ENCODE assay signal across 11 cellular contexts in genomic region chr2:217393585-217394032, GRCh38.
A peak's percentile ranks its signal among the peaks of the same experiment; 100 is the strongest.
DNase-seq lines count a peak whose midpoint lies in the region; ATAC-seq and TF ChIP-seq lines count a peak whose summit lies in the region.
"Had no signal": no experiment of that assay in that cellular context is flagged by ENCODE, and none has a peak within 500 bp of the region (broad histone marks: within the 10 kb centered on the region; RNA-seq: fewer than 3 reads in every experiment).

No MANE protein-coding gene starts in this region.

- peaks cover 17% of the 10 kb centered on the region for H3K9me3 Mint-ChIP-seq in activated naive CD4-positive, alpha-beta T cell treated with anti-CD3 and anti-CD28 coated beads for 36 hours
- peaks cover 15% of the 10 kb centered on the region for H3K9me3 Mint-ChIP-seq in activated naive CD4-positive, alpha-beta T cell treated with anti-CD3 and anti-CD28 coated beads, Interleukin-2, amount 10 ng/mL, durations not matched to agents 7 days and 5 days

- H3K4me2 ChIP-seq in smooth muscle cell, result no peak overlapping the region

- WGBS in smooth muscle cell (ENCODE audit: low lambda C conversion rate), result 71% methylated on average over 4 of the region's 4 CpGs

- CTCF ChIA-PET in activated naive CD4-positive, alpha-beta T cell treated with anti-CD3 and anti-CD28 coated beads for 36 hours (lab: Charles Lee), result interaction anchor here (0.6 kb wide), 1 partner anchor 427 kb away, joined by 3 read pairs; no protein-coding TSS in a partner anchor
- CTCF ChIA-PET in activated naive CD4-positive, alpha-beta T cell treated with anti-CD3 and anti-CD28 coated beads, Interleukin-2, amount 10 ng/mL, durations not matched to agents 7 days and 5 days (lab: Charles Lee), result no interaction called here

- DNase-seq in HS-27A (ENCODE audit: low read depth) (peak; percentile 55), cerebellum (ENCODE audit: low spot score) (peak; percentile 60), kidney tubule cell (ENCODE audit: low spot score) (peak; percentile 97), tibial artery (peak; percentile 79 to 94), smooth muscle cell (lab: John Stamatoyannopoulos, UW; ENCODE audit: unreplicated experiment) (no peak)
- DNase-seq in activated naive CD4-positive, alpha-beta T cell treated with anti-CD3 and anti-CD28 coated beads for 36 hours, result no peak
- DNase-seq in activated naive CD4-positive, alpha-beta T cell treated with anti-CD3 and anti-CD28 coated beads, Interleukin-2, amount 10 ng/mL, durations not matched to agents 7 days and 5 days, result no peak
- DNase-seq: activated T-cell treated with anti-CD3 and anti-CD28 coated beads for 4 hours; effector memory CD4-positive, alpha-beta T cell; NCI-H2029 treated with DMSO at 0.1 percent for 48 hours had no signal

- TF ChIP-seq CTCF in tibial artery (IDR thresholded peaks at IDR 0.05), result no peak
- no peak for TF ChIP-seq CTCF in smooth muscle cell (IDR thresholded peaks at IDR 0.05; ENCODE audit: borderline replicate concordance, insufficient read depth, poor library complexity, severe bottlenecking)

- H3K4me3 Mint-ChIP-seq in activated naive CD4-positive, alpha-beta T cell treated with anti-CD3 and anti-CD28 coated beads for 36 hours, result no peak overlapping the region
- no peak overlapping the region for H3K4me3 Mint-ChIP-seq in activated naive CD4-positive, alpha-beta T cell treated with anti-CD3 and anti-CD28 coated beads, Interleukin-2, amount 10 ng/mL, durations not matched to agents 7 days and 5 days

- H3K36me3 Mint-ChIP-seq in activated naive CD4-positive, alpha-beta T cell treated with anti-CD3 and anti-CD28 coated beads for 36 hours (ENCODE audit: low read depth), result peaks cover 5% of the 10 kb centered on the region
- H3K36me3 Mint-ChIP-seq in activated naive CD4-positive, alpha-beta T cell treated with anti-CD3 and anti-CD28 coated beads, Interleukin-2, amount 10 ng/mL, durations not matched to agents 7 days and 5 days, result no peaks in the 10 kb centered on the region

- no peak overlapping the region for H3K9ac ChIP-seq in smooth muscle cell (ENCODE audit: low read depth)

- ATAC-seq in HG03520 (IDR thresholded peaks at IDR 0.05; ENCODE audit: unreplicated experiment), result no peak

- peaks cover 2% of the 10 kb centered on the region for H3K4me1 Mint-ChIP-seq in activated naive CD4-positive, alpha-beta T cell treated with anti-CD3 and anti-CD28 coated beads for 36 hours (ENCODE audit: low read depth)
- H3K4me1 Mint-ChIP-seq in activated naive CD4-positive, alpha-beta T cell treated with anti-CD3 and anti-CD28 coated beads, Interleukin-2, amount 10 ng/mL, durations not matched to agents 7 days and 5 days, result peaks cover 5% of the 10 kb centered on the region

- H3K27me3 Mint-ChIP-seq in activated naive CD4-positive, alpha-beta T cell treated with anti-CD3 and anti-CD28 coated beads for 36 hours (ENCODE audit: low read depth), result no peaks in the 10 kb centered on the region
- no peaks in the 10 kb centered on the region for H3K27me3 Mint-ChIP-seq in activated naive CD4-positive, alpha-beta T cell treated with anti-CD3 and anti-CD28 coated beads, Interleukin-2, amount 10 ng/mL, durations not matched to agents 7 days and 5 days

- no peak overlapping the region for H3K27ac Mint-ChIP-seq in activated naive CD4-positive, alpha-beta T cell treated with anti-CD3 and anti-CD28 coated beads for 36 hours
- no peak overlapping the region for H3K27ac Mint-ChIP-seq in activated naive CD4-positive, alpha-beta T cell treated with anti-CD3 and anti-CD28 coated beads, Interleukin-2, amount 10 ng/mL, durations not matched to agents 7 days and 5 days

- H3K27ac ChIP-seq in tibial artery, result peak overlapping the region; percentile 49 to 68
- no peak overlapping the region for H3K27ac ChIP-seq in smooth muscle cell (ENCODE audit: low read depth)

- no peak overlapping the region for H2AFZ ChIP-seq in smooth muscle cell (ENCODE audit: low read depth)

- H3K9me3 ChIP-seq in tibial artery (peaks cover 0 to 8% (median 3%) of the 10 kb centered on the region in 3 donors), smooth muscle cell (replicated peaks; ENCODE audit: low read depth) (no peaks in the 10 kb centered on the region)

- H3K36me3 ChIP-seq in tibial artery (no peaks in the 10 kb centered on the region), smooth muscle cell (ENCODE audit: low read depth) (no peaks in the 10 kb centered on the region)

- H3K27me3 ChIP-seq in tibial artery, result no peaks in the 10 kb centered on the region
- H3K27me3 ChIP-seq in smooth muscle cell (ENCODE audit: low read depth), result no peaks in the 10 kb centered on the region

- no peaks in the 10 kb centered on the region for H3K79me2 ChIP-seq in smooth muscle cell (ENCODE audit: low read depth)

- peaks cover 3% of the 10 kb centered on the region for H3F3A ChIP-seq in smooth muscle cell (ENCODE audit: low read depth)

- H3K4me3 ChIP-seq in tibial artery, result no peak overlapping the region
- H3K4me3 ChIP-seq in smooth muscle cell, result no peak overlapping the region

- intact Hi-C loops in tibial artery (cut with DNase I; ENCODE audit: low total_unique reads), result no loop called here
- intact Hi-C loops in activated naive CD4-positive, alpha-beta T cell treated with anti-CD3 and anti-CD28 coated beads for 36 hours (cut with micrococcal nuclease), result no loop called here

- H4K20me1 ChIP-seq in smooth muscle cell (ENCODE audit: low read depth), result no peaks in the 10 kb centered on the region

- H3K4me1 ChIP-seq in tibial artery (peaks cover 0 to 51% (median 34%) of the 10 kb centered on the region in 4 donors), smooth muscle cell (ENCODE audit: low read depth) (no peaks in the 10 kb centered on the region)

Comparison
In these comparisons a context has a peak if more than half of its experiments do, and no peak if none do; other contexts are left out.
1. DNase-seq: peak in HS-27A (single experiment), cerebellum (single experiment), kidney tubule cell (single experiment) and tibial artery (2 of 2); none in activated naive CD4-positive, alpha-beta T cell treated with anti-CD3 and anti-CD28 coated beads for 36 hours (single experiment), smooth muscle cell (single experiment) and activated naive CD4-positive, alpha-beta T cell treated with anti-CD3 and anti-CD28 coated beads, Interleukin-2, amount 10 ng/mL, durations not matched to agents 7 days and 5 days (single experiment).